ENCODE assay signal across 8 cellular contexts in the genomic region with DNA sequence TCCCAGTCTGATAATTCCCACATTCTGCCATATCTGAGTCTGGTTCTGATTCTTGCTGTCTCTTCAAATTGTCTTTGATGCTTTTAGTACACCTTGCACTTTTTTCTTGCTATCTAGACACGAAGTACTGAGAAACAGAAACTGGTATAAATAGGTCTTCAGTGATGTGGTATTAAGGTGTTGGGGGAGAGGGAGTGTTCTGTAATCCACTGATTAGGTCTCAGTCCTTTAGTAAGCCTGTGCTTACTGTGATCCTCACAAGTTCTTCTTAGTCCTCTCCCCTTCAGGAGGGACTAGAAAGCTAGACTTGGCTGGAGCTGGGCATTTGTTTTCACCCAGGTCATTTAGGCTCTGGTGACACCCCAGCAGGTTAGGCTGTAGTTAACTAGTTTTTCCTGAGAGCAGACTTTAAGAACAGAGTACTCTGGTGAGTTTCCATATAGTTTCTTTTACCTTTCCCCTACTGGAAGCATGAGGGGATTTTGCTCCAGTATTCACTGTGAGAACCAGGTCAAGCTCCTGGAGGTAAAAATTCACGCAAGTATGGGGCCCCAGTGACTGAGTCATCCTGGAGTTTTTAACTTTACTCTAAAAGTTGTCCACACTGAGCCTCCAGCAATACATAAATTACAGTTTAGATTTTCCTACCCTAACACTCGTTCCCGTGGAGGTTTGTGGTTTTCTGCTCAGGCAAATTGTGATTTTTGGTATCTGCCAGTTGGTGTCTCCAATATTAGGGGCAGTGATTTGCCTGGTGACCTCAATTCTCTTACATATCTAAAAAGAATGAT.
DNase-seq lines count a peak whose midpoint lies in the region; ATAC-seq and TF ChIP-seq lines count a peak whose summit lies in the region.

No MANE protein-coding gene starts in this region.

- peak overlapping the region; percentile 4 for H3K4me3 Mint-ChIP-seq in Calu3 (ENCODE audit: low read depth, unreplicated experiment)

- intact Hi-C loops in Calu3 (cut with micrococcal nuclease; ENCODE audit: unreplicated experiment): loop anchor here (1.0 to 5.0 kb wide), 3 partner anchors 9 to 97 kb away; no protein-coding TSS in a partner anchor

- no TSS peak for BruUV-seq in Calu3 (replicated peaks; lab: Mats Ljungman, UMichigan)

- H3K4me3 ChIP-seq in SK-N-SH (ENCODE audit: low read depth in 2 of 2, low read length in 1 of 2) (no peak overlapping the region), MG63 (no peak overlapping the region)

- no peaks in the 10 kb centered on the region for H3K27me3 Mint-ChIP-seq in Calu3 (ENCODE audit: unreplicated experiment)

- no peaks in the 10 kb centered on the region for H4K20me1 ChIP-seq in SK-N-SH (ENCODE audit: insufficient read depth)

- no peaks in the 10 kb centered on the region for H3K36me3 Mint-ChIP-seq in Calu3 (ENCODE audit: insufficient read depth, unreplicated experiment)

- POLR2A ChIA-PET in SK-N-SH (lab: Yijun Ruan, JAX): no interaction called here

- no peaks in the 10 kb centered on the region for H3K9me3 ChIP-seq in SK-N-SH
- H3K9me3 ChIP-seq in MG63: no peaks in the 10 kb centered on the region

- H3K36me3 ChIP-seq in SK-N-SH (replicated peaks in 1 of 2; ENCODE audit: control insufficient read depth in 1 of 2, insufficient read depth in 2 of 2, low read length in 1 of 2): no peaks in the 10 kb centered on the region
- H3K36me3 ChIP-seq in MG63: no peaks in the 10 kb centered on the region

- no peak for TF ChIP-seq EP300 in SK-N-SH (IDR thresholded peaks at IDR 0.05; ENCODE audit: borderline replicate concordance in 1 of 2, low read depth in 1 of 2, low read length in 1 of 2)

- ATAC-seq in GM19438 (IDR thresholded peaks at IDR 0.05; ENCODE audit: low read depth, unreplicated experiment) (peak; percentile 87), HG03196 (IDR thresholded peaks at IDR 0.05; ENCODE audit: unreplicated experiment) (peak; percentile 81), left lobe of liver (no peak)

- H3K9me2 ChIP-seq in SK-N-SH: no peaks in the 10 kb centered on the region

- H3K4me1 Mint-ChIP-seq in Calu3 (ENCODE audit: low read depth, unreplicated experiment): peaks cover 47% of the 10 kb centered on the region

- peak overlapping the region; percentile 39; the same call in 1 of the 2 replicates for H3K4me2 ChIP-seq in SK-N-SH

- no peak overlapping the region for H3K9ac ChIP-seq in SK-N-SH

- TF ChIP-seq CTCF in Calu3 (IDR thresholded peaks at IDR 0.05; ENCODE audit: unreplicated experiment) (no peak), SK-N-SH (IDR thresholded peaks at IDR 0.05) (no peak)

- peak overlapping the region; percentile 9 for H3K27ac Mint-ChIP-seq in Calu3 (ENCODE audit: unreplicated experiment)

- H2AFZ ChIP-seq in SK-N-SH (ENCODE audit: low read depth): no peak overlapping the region

- DNase-seq in Calu3 (peak; percentile 37), SK-N-SH (no peak), renal cortical epithelial cell (ENCODE audit: low read depth) (peak; percentile 92), MG63 (no peak), left lobe of liver (ENCODE audit: low spot score) (no peak), epidermal melanocyte (ENCODE audit: insufficient read length, low spot score) (no peak)

- H3K4me1 ChIP-seq in SK-N-SH (ENCODE audit: control insufficient read depth in 1 of 2, insufficient read depth in 2 of 2, low read depth in 1 of 2, low read length in 1 of 2): peaks cover 3 to 14% of the 10 kb centered on the region in 2 experiments; a peak in 3 of 4 replicates

- peak overlapping the region in 1 of 2 experiments; percentile 33; a peak in 1 of 4 replicates for H3K27ac ChIP-seq in SK-N-SH (ENCODE audit: low read depth in 2 of 2, low read length in 1 of 2)

- peaks cover 5% of the 10 kb centered on the region for H3F3A ChIP-seq in SK-N-SH (replicated peaks; ENCODE audit: insufficient read depth)

- WGBS in SK-N-SH (ENCODE audit: low lambda C conversion rate): 56% methylated on average over 4 of the region's 4 CpGs

- H3K79me2 ChIP-seq in SK-N-SH (ENCODE audit: insufficient read depth): no peaks in the 10 kb centered on the region; the same call in 1 of the 2 replicates

- CTCF ChIA-PET in Calu3 (lab: Charles Lee) (interaction anchor here (0.6 to 1.3 kb wide), 8 partner anchors 8 to 161 kb away, joined by 3 to 7 read pairs (median 3); no protein-coding TSS in a partner anchor), SK-N-SH (lab: Yijun Ruan, JAX) (no interaction called here)

- H3K9me3 Mint-ChIP-seq in Calu3 (ENCODE audit: low read depth, unreplicated experiment): no peaks in the 10 kb centered on the region

- no peaks in the 10 kb centered on the region for H3K27me3 ChIP-seq in SK-N-SH (ENCODE audit: insufficient read depth)
- H3K27me3 ChIP-seq in MG63: no peaks in the 10 kb centered on the region

- TF ChIP-seq RAD21 in SK-N-SH (IDR thresholded peaks at IDR 0.05; ENCODE audit: low read length): no peak

TF ChIP-seq in SK-N-SH, 30 proteins besides CTCF, POLR2A, EP300 and RAD21:
- TF ChIP-seq MEF2A (IDR thresholded peaks at IDR 0.05; ENCODE audit: borderline replicate concordance, low read depth) (no peak), RFX5 (IDR thresholded peaks at IDR 0.05; ENCODE audit: low read length) (no peak), GATA2 (CRISPR knock-in tag; IDR thresholded peaks at IDR 0.05) (no peak), FOSL2 (IDR thresholded peaks at IDR 0.05; ENCODE audit: borderline replicate concordance, low read depth) (peak; percentile 24; the same call in 1 of the 2 replicates)

Comparison
In these comparisons a context has a peak if more than half of its experiments do, and no peak if none do; other contexts are left out.
1. DNase-seq: peak in Calu3 (single experiment) and renal cortical epithelial cell (single experiment); none in SK-N-SH (single experiment), MG63 (single experiment), left lobe of liver (single experiment) and epidermal melanocyte (single experiment).